In the genomic region with DNA sequence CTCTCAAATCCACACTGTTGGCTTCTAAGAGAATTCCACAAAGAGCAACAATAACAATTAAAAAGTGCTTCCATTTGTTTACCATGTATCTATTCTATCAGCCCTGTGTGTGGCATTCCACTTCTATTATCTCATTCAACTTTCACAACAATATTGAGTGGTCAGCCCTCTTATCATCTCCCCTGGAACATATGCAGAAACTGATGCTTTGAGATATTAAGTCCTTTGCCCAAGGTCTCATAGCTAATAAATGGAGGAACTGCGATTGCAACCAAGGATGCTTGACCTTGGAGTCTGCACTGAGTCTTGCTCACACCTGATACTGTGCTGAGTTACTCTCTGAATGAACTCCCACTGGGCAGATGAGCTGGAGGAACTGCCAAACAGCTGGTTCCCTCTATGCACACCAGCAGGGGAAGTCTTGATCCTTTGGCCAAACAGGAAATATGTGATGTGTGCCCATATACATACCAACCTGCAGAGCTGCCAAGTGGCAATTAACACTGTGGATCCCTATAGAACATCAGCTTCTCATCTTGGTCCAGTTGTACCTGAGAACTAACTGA, we compare ENCODE assay signal across 15 cellular contexts.
DNase-seq lines count a peak whose midpoint lies in the region; ATAC-seq and TF ChIP-seq lines count a peak whose summit lies in the region.
"Had no signal": no experiment of that assay in that cellular context is flagged by ENCODE, and none has a peak within 500 bp of the region (broad histone marks: within the 10 kb centered on the region; RNA-seq: fewer than 3 reads in every experiment).

No MANE protein-coding gene starts in this region.

- no peaks in the 10 kb centered on the region for H3K36me3 Mint-ChIP-seq in MCF 10A (ENCODE audit: insufficient read depth, unreplicated experiment)

- CTCF ChIA-PET in MCF 10A (lab: Yijun Ruan, JAX), result interaction anchor here (0.6 to 1.7 kb wide), 4 partner anchors 16 to 741 kb away, joined by 3 to 5 read pairs (median 4); no protein-coding TSS in a partner anchor

- H3F3A ChIP-seq in Loucy (ENCODE audit: low read depth), result no peaks in the 10 kb centered on the region

- no peak overlapping the region for H2AFZ ChIP-seq in Loucy (ENCODE audit: low read length)
- H2AFZ ChIP-seq: GM23248 had no signal

- H3K9me3 Mint-ChIP-seq in MCF 10A (ENCODE audit: unreplicated experiment), result no peaks in the 10 kb centered on the region

- H4K20me1 ChIP-seq in Loucy (ENCODE audit: insufficient read depth, low read length, poor library complexity, severe bottlenecking), result no peaks in the 10 kb centered on the region
- H4K20me1 ChIP-seq: BLaER1 treated with 17β-estradiol and CSF1 and Interleukin-3, amounts not matched to agents 10 nM and 100 nM had no signal

- no peak for TF ChIP-seq POLR2A in breast epithelium (IDR thresholded peaks at IDR 0.05)
- TF ChIP-seq POLR2A in lower leg skin (IDR thresholded peaks at IDR 0.05), result no peak

- H3K36me3 ChIP-seq in breast epithelium, result no peaks in the 10 kb centered on the region
- no peaks in the 10 kb centered on the region for H3K36me3 ChIP-seq in Loucy (ENCODE audit: insufficient read depth, low read length)
- H3K36me3 ChIP-seq in colonic mucosa, result no peaks in the 10 kb centered on the region
- H3K36me3 ChIP-seq in upper lobe of right lung, result no peaks in the 10 kb centered on the region
- H3K36me3 ChIP-seq: BLaER1 treated with 17β-estradiol and CSF1 and Interleukin-3, amounts not matched to agents 10 nM and 100 nM had no signal

- peaks cover 0 to 6% of the 10 kb centered on the region in 2 donors for H3K4me1 ChIP-seq in breast epithelium
- H3K4me1 ChIP-seq in Loucy (ENCODE audit: insufficient read depth, low read length, poor library complexity, severe bottlenecking), result peaks cover 16% of the 10 kb centered on the region
- no peaks in the 10 kb centered on the region for H3K4me1 ChIP-seq in colonic mucosa
- peaks cover 6% of the 10 kb centered on the region for H3K4me1 ChIP-seq in upper lobe of right lung
- H3K4me1 ChIP-seq: A549 had no signal

- H3K27me3 ChIP-seq in breast epithelium (no peaks in the 10 kb centered on the region), Loucy (ENCODE audit: insufficient read depth, low read length, poor library complexity, severe bottlenecking) (no peaks in the 10 kb centered on the region), colonic mucosa (no peaks in the 10 kb centered on the region), upper lobe of right lung (no peaks in the 10 kb centered on the region)
- H3K27me3 ChIP-seq: BLaER1 treated with 17β-estradiol and CSF1 and Interleukin-3, amounts not matched to agents 10 nM and 100 nM had no signal

- H3K27me3 Mint-ChIP-seq in MCF 10A (ENCODE audit: insufficient read depth, unreplicated experiment), result no peaks in the 10 kb centered on the region

- H3K4me3 ChIP-seq in breast epithelium, result no peak overlapping the region
- H3K4me3 ChIP-seq in Loucy (ENCODE audit: low read length, poor library complexity, severe bottlenecking), result no peak overlapping the region
- no peak overlapping the region for H3K4me3 ChIP-seq in colonic mucosa
- no peak overlapping the region for H3K4me3 ChIP-seq in upper lobe of right lung
- H3K4me3 ChIP-seq in lower leg skin (ENCODE audit: low read depth, poor library complexity, severe bottlenecking), result no peak overlapping the region
- H3K4me3 ChIP-seq: A549; BLaER1 treated with 17β-estradiol and CSF1 and Interleukin-3, amounts not matched to agents 10 nM and 100 nM; GM23248 had no signal

- DNase-seq in breast epithelium (ENCODE audit: low spot score in 2 of 2) (no peak), MCF 10A (ENCODE audit: unreplicated experiment) (no peak), colonic mucosa (no peak), upper lobe of right lung (no peak), lower leg skin (ENCODE audit: low spot score in 2 of 2) (no peak)
- DNase-seq: GM23248, Kasumi-1, NCI-H1930, NCI-H446, NCI-H774 had no signal

- intact Hi-C loops in breast epithelium (cut with DNase I; ENCODE audit: low total_unique reads), result no loop called here
- intact Hi-C loops in MCF 10A (cut with micrococcal nuclease), result no loop called here
- intact Hi-C loops in colonic mucosa (cut with DNase I), result no loop called here
- intact Hi-C loops in upper lobe of right lung (cut with DNase I), result no loop called here
- intact Hi-C loops in lower leg skin (cut with DNase I; ENCODE audit: low total_unique reads), result no loop called here

- no peak overlapping the region for H3K4me3 Mint-ChIP-seq in MCF 10A (ENCODE audit: unreplicated experiment)

- no TSS peak for BruUV-seq in MCF 10A (replicated peaks; lab: Mats Ljungman, UMichigan)

- no peak for TF ChIP-seq CTCF in breast epithelium (IDR thresholded peaks at IDR 0.05)
- TF ChIP-seq CTCF in MCF 10A (IDR thresholded peaks at IDR 0.05; ENCODE audit: unreplicated experiment), result no peak
- TF ChIP-seq CTCF in Loucy (conservative IDR thresholded peaks at IDR 0.05; ENCODE audit: low read length), result 0 out of 2 replicates have a peak, but pooled peaks have one; percentile 21
- no peak for TF ChIP-seq CTCF in colonic mucosa (IDR thresholded peaks at IDR 0.05)
- no peak for TF ChIP-seq CTCF in upper lobe of right lung (IDR thresholded peaks at IDR 0.05)
- TF ChIP-seq CTCF in lower leg skin (IDR thresholded peaks at IDR 0.05), result no peak

- no peak overlapping the region for H3K27ac Mint-ChIP-seq in MCF 10A (ENCODE audit: low read depth, unreplicated experiment)

- H3K4me1 Mint-ChIP-seq in MCF 10A (ENCODE audit: insufficient read depth, unreplicated experiment), result no peaks in the 10 kb centered on the region

- POLR2A ChIA-PET in MCF 10A (lab: Yijun Ruan, JAX), result no interaction called here

- 81 to 93% methylated on average over 1 of the region's 1 CpG for WGBS in lower leg skin, 2 donors

- no peaks in the 10 kb centered on the region for H3K79me2 ChIP-seq in Loucy (ENCODE audit: insufficient read depth, low read length)

- H3K9ac ChIP-seq in Loucy (ENCODE audit: low read depth, low read length, poor library complexity, severe bottlenecking) (no peak overlapping the region), colonic mucosa (ENCODE audit: low read depth in 2 of 2, low read length in 2 of 2) (no peak overlapping the region)
- H3K9ac ChIP-seq: BLaER1 treated with 17β-estradiol and CSF1 and Interleukin-3, amounts not matched to agents 10 nM and 100 nM; GM23248 had no signal

- H3K27ac ChIP-seq in breast epithelium (peak overlapping the region; percentile 23 to 62), colonic mucosa (peak overlapping the region; percentile 66), upper lobe of right lung (no peak overlapping the region)
- H3K27ac ChIP-seq: A549; BLaER1 treated with 17β-estradiol and CSF1 and Interleukin-3, amounts not matched to agents 10 nM and 100 nM; GM23248 had no signal

- H3K9me3 ChIP-seq in breast epithelium, result no peaks in the 10 kb centered on the region
- H3K9me3 ChIP-seq in Loucy (ENCODE audit: insufficient read depth, low read depth, low read length), result no peaks in the 10 kb centered on the region
- H3K9me3 ChIP-seq in colonic mucosa, result no peaks in the 10 kb centered on the region
- H3K9me3 ChIP-seq in upper lobe of right lung, result no peaks in the 10 kb centered on the region
- H3K9me3 ChIP-seq: A549; BLaER1 treated with 17β-estradiol and CSF1 and Interleukin-3, amounts not matched to agents 10 nM and 100 nM had no signal

- peak; percentile 56 for ATAC-seq in upper lobe of right lung
- no peak for ATAC-seq in HG03108 (IDR thresholded peaks at IDR 0.05; ENCODE audit: unreplicated experiment)
- no peak for ATAC-seq in HG03025 (IDR thresholded peaks at IDR 0.05; ENCODE audit: low FRiP score, unreplicated experiment)
- ATAC-seq: A549 had no signal

- no peak overlapping the region for H3K4me2 ChIP-seq in Loucy (ENCODE audit: low read depth, low read length, poor library complexity, severe bottlenecking)
- H3K4me2 ChIP-seq: A549; BLaER1 treated with 17β-estradiol and CSF1 and Interleukin-3, amounts not matched to agents 10 nM and 100 nM had no signal

- no peaks in the 10 kb centered on the region for H3K9me2 ChIP-seq in Loucy (replicated peaks; ENCODE audit: low read depth, low read length)
